In genomic region chr4:136314686-136315085, GRCh38 we compare ENCODE assay signal across 8 cellular contexts.
"Had no signal": no experiment of that assay in that cellular context is flagged by ENCODE, and none has a peak within 500 bp of the region (broad histone marks: within the 10 kb centered on the region; RNA-seq: fewer than 3 reads in every experiment).

No MANE protein-coding gene starts in this region.

- DNase-seq: IMR-90, KBM-7, KG1 had no signal

- H3K4me3 ChIP-seq: K562 had no signal

- H3K4me2 ChIP-seq: KMS-11 had no signal

- ATAC-seq: HepG2, K562 had no signal

- FAIRE-seq: HepG2, HTR-8/SVneo, K562 had no signal

- H3K9ac ChIP-seq: KMS-11 had no signal

- H3K27ac ChIP-seq: HL-60, KMS-11 had no signal
